Comparison of ENCODE assay signal across 14 cellular contexts in the genomic region with DNA sequence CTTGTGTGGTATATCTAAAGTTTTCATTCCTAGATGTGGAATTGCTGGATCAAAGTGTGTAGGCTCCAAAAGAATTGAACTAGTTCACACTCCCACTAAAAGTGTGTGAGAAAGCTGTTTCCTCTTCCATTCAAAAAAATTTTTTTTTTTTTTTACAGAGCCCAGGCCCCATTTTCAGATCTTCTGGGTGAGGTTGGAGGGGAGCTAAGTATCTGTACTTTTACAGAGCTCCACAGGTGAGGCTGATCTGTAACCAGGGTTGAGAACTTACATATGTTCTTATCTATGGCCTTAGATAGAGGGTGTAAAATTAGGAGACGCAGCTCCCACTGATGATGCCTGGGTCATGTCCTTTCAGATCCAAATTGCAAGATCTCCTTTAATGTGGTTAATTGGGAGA.
"Had no signal": no experiment of that assay in that cellular context is flagged by ENCODE, and none has a peak within 500 bp of the region (broad histone marks: within the 10 kb centered on the region; RNA-seq: fewer than 3 reads in every experiment).

No MANE protein-coding gene starts in this region.

- ATAC-seq: stimulated activated memory B cell treated with anti-CD40 and anti-IgM and Interleukin-4, amounts not matched to agents 10 μg/mL and 1 μg/mL and 100 μg/mL, for 72 hours had no signal

- H3K4me3 ChIP-seq: stomach, suprapubic skin, testis, thoracic aorta, thyroid gland, tibial artery, tibial nerve, transverse colon, upper lobe of left lung, upper lobe of right lung, uterus, vagina had no signal

- FAIRE-seq: urothelium cell line had no signal

- H3K27ac ChIP-seq: suprapubic skin, testis, thoracic aorta, thyroid gland, tibial artery, tibial nerve, transverse colon, upper lobe of left lung, upper lobe of right lung, uterus, vagina had no signal

- H3K27me3 ChIP-seq: stomach, suprapubic skin, testis, thyroid gland, tibial artery, tibial nerve, transverse colon, upper lobe of left lung, upper lobe of right lung, uterus, vagina had no signal

- H3K9me3 ChIP-seq: stomach, suprapubic skin, testis, thoracic aorta, thyroid gland, tibial artery, tibial nerve, transverse colon, upper lobe of left lung, upper lobe of right lung, uterus, vagina had no signal

- H3K36me3 ChIP-seq: stomach, thoracic aorta, transverse colon, uterus, vagina had no signal

- DNase-seq: tibial artery, upper lobe of left lung, upper lobe of right lung had no signal
